In the genomic region with DNA sequence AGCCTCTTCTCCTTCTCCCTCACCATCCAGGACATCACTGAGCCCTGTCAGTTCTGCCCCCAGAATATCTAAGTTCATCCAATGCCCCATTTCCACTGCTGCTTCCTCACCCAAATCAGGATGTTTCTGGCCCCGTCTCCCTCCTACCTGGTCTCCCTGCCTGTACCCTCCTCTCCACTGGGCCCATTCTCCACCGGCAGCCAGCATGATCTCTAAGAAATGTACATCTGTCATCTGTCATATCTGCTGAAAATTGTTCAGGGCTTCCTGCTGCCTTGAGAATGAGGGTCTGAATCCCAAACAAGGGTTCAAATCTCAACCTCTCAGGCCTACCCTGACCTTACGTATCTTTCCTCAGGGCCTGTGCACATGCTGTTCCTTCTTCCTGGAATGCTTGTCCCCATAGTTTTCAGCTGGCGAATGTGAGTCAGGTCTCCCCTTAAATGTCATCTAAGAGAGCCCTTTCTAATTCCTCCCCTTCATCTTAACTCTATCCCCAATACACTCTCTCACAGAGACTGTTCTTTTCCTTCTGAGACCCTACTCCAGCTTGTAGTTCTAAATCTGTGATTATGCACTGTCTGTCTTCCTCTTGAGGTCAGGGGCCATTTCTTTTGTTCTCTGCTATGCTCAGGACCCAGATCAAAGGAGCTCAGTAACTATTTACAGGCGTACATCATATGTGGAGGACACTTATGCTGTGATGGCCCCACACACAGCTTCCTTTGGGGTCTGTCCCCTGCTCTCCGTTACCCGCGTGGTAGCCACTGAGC, we compare ENCODE assay signal across 8 cellular contexts. TPM values are rescaled to one million over a fixed set of nuclear protein-coding genes. Genes with fewer than 3 reads are reported as not detected.
DNase-seq lines count a peak whose midpoint lies in the region; ATAC-seq, FAIRE-seq and TF ChIP-seq lines count a peak whose summit lies in the region.

No MANE protein-coding gene starts in this region.

- peaks cover 2% of the 10 kb centered on the region for H3K36me3 ChIP-seq in CD4-positive, CD25-positive, alpha-beta regulatory T cell (ENCODE audit: control insufficient read depth, insufficient read depth, low read length)
- H3K36me3 ChIP-seq in RWPE2 (ENCODE audit: low read depth) (peaks cover 11% of the 10 kb centered on the region), endothelial cell of umbilical vein (ENCODE audit: control insufficient read depth in 2 of 2, extremely low read depth in 1 of 2, insufficient read depth in 2 of 2, low read length in 2 of 2) (no peaks in the 10 kb centered on the region)

- H3K9me3 Mint-ChIP-seq in CD4-positive, CD25-positive, alpha-beta regulatory T cell = peaks cover 0 to 2% (median 0%) of the 10 kb centered on the region in 7 donors

- TF ChIP-seq CTCF in RWPE2 (IDR thresholded peaks at IDR 0.05; ENCODE audit: poor library complexity, severe bottlenecking) (no peak), endothelial cell of umbilical vein (IDR thresholded peaks at IDR 0.05; ENCODE audit: extremely low read depth in 1 of 2, insufficient read depth in 1 of 2, low read depth in 1 of 2, low read length in 2 of 2) (no peak)

- no peaks in the 10 kb centered on the region for H3K9me1 ChIP-seq in endothelial cell of umbilical vein (replicated peaks; ENCODE audit: control insufficient read depth, extremely low read depth, insufficient read depth, low read length)

- H3K36me3 Mint-ChIP-seq in CD4-positive, CD25-positive, alpha-beta regulatory T cell = peaks cover 22% of the 10 kb centered on the region

- H4K20me1 ChIP-seq in endothelial cell of umbilical vein (replicated peaks; ENCODE audit: control insufficient read depth, extremely low read depth, insufficient read depth, low read length) = no peaks in the 10 kb centered on the region

- H3K27ac ChIP-seq in CD4-positive, CD25-positive, alpha-beta regulatory T cell (ENCODE audit: insufficient read depth, low read length, poor library complexity, severe bottlenecking) = no peak overlapping the region
- peak overlapping the region; percentile 100 for H3K27ac ChIP-seq in RWPE2 (ENCODE audit: poor library complexity, severe bottlenecking)
- peak overlapping the region; percentile 95 for H3K27ac ChIP-seq in endothelial cell of umbilical vein (ENCODE audit: insufficient read depth, low read depth, low read length)

- BruUV-seq in endothelial cell of umbilical vein (replicated peaks; lab: Mats Ljungman, UMichigan) = TSS peak; percentile 67

- CTCF ChIA-PET in endothelial cell of umbilical vein (lab: Charles Lee) = interaction anchor here (0.5 to 2.4 kb wide), 28 partner anchors 10 to 159 kb away, joined by 3 to 12 read pairs (median 4); partner anchors contain the start of gene SMAD3

- peaks cover 96% of the 10 kb centered on the region for H3K4me1 ChIP-seq in CD4-positive, CD25-positive, alpha-beta regulatory T cell (ENCODE audit: control insufficient read depth, insufficient read depth, low read length, poor library complexity, severe bottlenecking)
- H3K4me1 ChIP-seq in RWPE2 (ENCODE audit: insufficient read depth, poor library complexity, severe bottlenecking) = peaks cover 54% of the 10 kb centered on the region
- H3K4me1 ChIP-seq in endothelial cell of umbilical vein (ENCODE audit: control insufficient read depth, extremely low read depth, insufficient read depth, low read length) = peaks cover 95% of the 10 kb centered on the region

- DNase-seq in CD4-positive, CD25-positive, alpha-beta regulatory T cell = no peak
- DNase-seq in RWPE2 (ENCODE audit: low spot score) (no peak), endothelial cell of umbilical vein (ENCODE audit: low read depth, low spot score) (peak; percentile 60), posterior vena cava (ENCODE audit: low spot score) (peak; percentile 64), globus pallidus (ENCODE audit: low spot score) (no peak), germinal center (ENCODE audit: low spot score) (no peak), DMS114 treated with DMSO at 0.1 percent for 48 hours (lab: John Stamatoyannopoulos, UW; ENCODE audit: unreplicated experiment) (no peak)
- no peak for DNase-seq in stimulated activated naive CD4-positive, alpha-beta T cell (lab: John Stamatoyannopoulos, UW)

- H3K9me3 ChIP-seq in CD4-positive, CD25-positive, alpha-beta regulatory T cell (ENCODE audit: control insufficient read depth in 2 of 2, low read length in 2 of 2) = peaks cover 0 to 2% of the 10 kb centered on the region in 2 experiments
- no peaks in the 10 kb centered on the region for H3K9me3 ChIP-seq in RWPE2 (ENCODE audit: severe bottlenecking)
- H3K9me3 ChIP-seq in endothelial cell of umbilical vein (replicated peaks; ENCODE audit: control insufficient read depth, insufficient read depth, low read length) = no peaks in the 10 kb centered on the region

- intact Hi-C loops in endothelial cell of umbilical vein (cut with micrococcal nuclease) = loop anchor here (1.0 to 5.0 kb wide), 10 partner anchors 15 to 159 kb away; partner anchors contain the start of genes AAGAB, IQCH and SMAD3
- intact Hi-C loops in posterior vena cava (cut with DNase I) = no loop called here

- peaks cover 89% of the 10 kb centered on the region for H3K79me2 ChIP-seq in endothelial cell of umbilical vein (ENCODE audit: control insufficient read depth, insufficient read depth, low read length)

- POLR2A ChIA-PET in endothelial cell of umbilical vein (lab: Charles Lee) = interaction anchor here (0.8 to 2.1 kb wide), 3 partner anchors 11 to 73 kb away, joined by 3 to 7 read pairs (median 3); partner anchors contain the start of gene SMAD3

- H3K27me3 ChIP-seq in CD4-positive, CD25-positive, alpha-beta regulatory T cell (ENCODE audit: control insufficient read depth, insufficient read depth, low read length) = no peaks in the 10 kb centered on the region
- no peaks in the 10 kb centered on the region for H3K27me3 ChIP-seq in RWPE2 (ENCODE audit: insufficient read depth, poor library complexity, severe bottlenecking)
- no peaks in the 10 kb centered on the region for H3K27me3 ChIP-seq in endothelial cell of umbilical vein (ENCODE audit: control insufficient read depth in 2 of 2, insufficient read depth in 2 of 2, low read length in 2 of 2)

- H3K4me1 Mint-ChIP-seq in CD4-positive, CD25-positive, alpha-beta regulatory T cell = peaks cover 21 to 67% (median 42%) of the 10 kb centered on the region in 4 donors

- H3K27me3 Mint-ChIP-seq in CD4-positive, CD25-positive, alpha-beta regulatory T cell = no peaks in the 10 kb centered on the region

- peak overlapping the region; percentile 6 to 77 (median 55) for H3K4me3 Mint-ChIP-seq in CD4-positive, CD25-positive, alpha-beta regulatory T cell

- H3K4me3 ChIP-seq in CD4-positive, CD25-positive, alpha-beta regulatory T cell (ENCODE audit: low read depth, low read length) = peak overlapping the region; percentile 42
- H3K4me3 ChIP-seq in RWPE2 (ENCODE audit: severe bottlenecking) = no peak overlapping the region
- no peak overlapping the region for H3K4me3 ChIP-seq in endothelial cell of umbilical vein (replicated peaks in 1 of 3; ENCODE audit: insufficient read depth in 1 of 3, low read depth in 1 of 3, low read length in 3 of 3)

- no peak overlapping the region for H2AFZ ChIP-seq in endothelial cell of umbilical vein (ENCODE audit: low read depth, low read length)

- ATAC-seq in CD4-positive, CD25-positive, alpha-beta regulatory T cell (ENCODE audit: low read depth in 2 of 2) = no peak
- no peak for ATAC-seq in RWPE2 (ENCODE audit: low read depth)

- FAIRE-seq in endothelial cell of umbilical vein (lab: Jason Lieb, UNC) = peak; percentile 40

- peak; percentile 3 for TF ChIP-seq POLR2A in endothelial cell of umbilical vein (IDR thresholded peaks at IDR 0.05; ENCODE audit: low read depth, low read length)

- peak overlapping the region; percentile 74 for H3K9ac ChIP-seq in endothelial cell of umbilical vein (replicated peaks; ENCODE audit: extremely low read depth, insufficient read depth, low read length)

- dilution Hi-C loops in endothelial cell of umbilical vein (cut with MboI; ENCODE audit: extremely low pct_ligation_motif_present, low sequenced_read_pairs) = no loop called here

- H3K4me2 ChIP-seq in endothelial cell of umbilical vein (ENCODE audit: insufficient read depth, low read length) = peak overlapping the region; percentile 48

- peak overlapping the region; percentile 79 to 97 (median 88) for H3K27ac Mint-ChIP-seq in CD4-positive, CD25-positive, alpha-beta regulatory T cell

TF ChIP-seq in endothelial cell of umbilical vein, 7 proteins besides CTCF, POLR2A, EP300 and RAD21:
- TF ChIP-seq POLR2AphosphoS5 (IDR thresholded peaks at IDR 0.05; ENCODE audit: insufficient read depth, low read depth, low read length) (no peak), MYC (IDR thresholded peaks at IDR 0.05; ENCODE audit: low read depth, low read length) (no peak), JUN (IDR thresholded peaks at IDR 0.05; ENCODE audit: borderline replicate concordance, insufficient read depth, insufficient read length, low read depth) (no peak), GATA2 (IDR thresholded peaks at IDR 0.05; ENCODE audit: insufficient read depth, insufficient read length, low read depth, low read length) (no peak), EZH2 (IDR thresholded peaks at IDR 0.05; ENCODE audit: borderline replicate concordance, low read depth, low read length, severe bottlenecking) (no peak), FOS (IDR thresholded peaks at IDR 0.05; ENCODE audit: borderline replicate concordance, insufficient read depth, low read length) (no peak)
- TF ChIP-seq, protein P1, sequence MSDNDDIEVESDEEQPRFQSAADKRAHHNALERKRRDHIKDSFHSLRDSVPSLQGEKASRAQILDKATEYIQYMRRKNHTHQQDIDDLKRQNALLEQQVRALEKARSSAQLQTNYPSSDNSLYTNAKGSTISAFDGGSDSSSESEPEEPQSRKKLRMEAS (IDR thresholded peaks at IDR 0.05; ENCODE audit: insufficient read depth, insufficient read length) = no peak

RNA-seq across cellular contexts. Expression of gene SMAD3, which starts 40.8 kb away (rescaled TPM):
- 76.6 TPM for total RNA-seq in CD4-positive, CD25-positive, alpha-beta regulatory T cell
- polyA plus RNA-seq in CD4-positive, CD25-positive, alpha-beta regulatory T cell = 10 to 100 TPM; 12.0 to 17.0 (median 14.5) TPM
- total RNA-seq in endothelial cell of umbilical vein (71.7 and 88.2 TPM in 2 replicates), posterior vena cava (10 to 100 TPM; 56.3 to 62.7 TPM)
- 53.4 and 56.4 TPM in 2 replicates for polyA plus RNA-seq in endothelial cell of umbilical vein
- 47.7 and 47.9 TPM in 2 replicates for polyA plus RNA-seq in endothelial cell of umbilical vein (2011; cell fraction: cytosol; rRNA removed)
- polyA plus RNA-seq in endothelial cell of umbilical vein (2011; cell fraction: nucleus; rRNA removed) = 114 and 122 TPM in 2 replicates
- polyA plus RNA-seq in endothelial cell of umbilical vein (2012) = 87.3 and 91.3 TPM in 2 replicates
- 53.1 and 59.9 TPM in 2 replicates for polyA minus RNA-seq in endothelial cell of umbilical vein
- polyA minus RNA-seq in endothelial cell of umbilical vein (2011; cell fraction: cytosol; rRNA and poly(A)+ RNA removed) = 13.7 TPM
- polyA minus RNA-seq in endothelial cell of umbilical vein (2011; cell fraction: nucleus; rRNA and poly(A)+ RNA removed) = 73.9 and 75.1 TPM in 2 replicates

Comparison
In these comparisons a context has a peak if more than half of its experiments do, and no peak if none do; other contexts are left out.
1. DNase-seq: peak in endothelial cell of umbilical vein (single experiment) and posterior vena cava (single experiment); none in CD4-positive, CD25-positive, alpha-beta regulatory T cell (0 of 3), RWPE2 (single experiment), stimulated activated naive CD4-positive, alpha-beta T cell (0 of 6), globus pallidus (single experiment), germinal center (single experiment) and DMS114 treated with DMSO at 0.1 percent for 48 hours (single experiment).